Comparison of ENCODE assay signal across 8 cellular contexts in the genomic region with DNA sequence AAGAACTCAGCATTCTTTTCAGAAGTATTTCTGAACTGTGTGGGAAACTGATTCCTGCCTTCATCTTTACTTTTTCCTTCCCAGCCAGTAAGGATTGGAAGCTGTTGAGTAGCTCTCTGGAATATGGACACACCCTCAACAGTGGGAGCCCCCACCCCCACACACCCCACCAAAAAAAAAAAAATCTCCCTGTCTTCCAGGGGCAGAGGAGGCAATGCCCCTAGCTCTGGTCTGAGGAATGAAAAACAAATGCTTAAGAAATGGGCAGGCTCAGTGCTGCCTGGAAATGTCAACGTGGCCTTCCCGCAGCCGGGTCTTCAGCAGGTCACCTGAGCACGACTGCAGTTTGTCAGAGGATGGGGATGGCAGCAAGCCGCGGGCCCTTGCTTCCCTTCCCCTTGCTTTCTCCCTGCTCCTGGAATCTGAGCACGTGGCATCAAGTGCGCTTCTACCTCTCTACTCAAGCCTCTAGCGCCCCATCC. TPM values are rescaled to one million over a fixed set of nuclear protein-coding genes. Genes with fewer than 3 reads are reported as not detected.
DNase-seq lines count a peak whose midpoint lies in the region; ATAC-seq and TF ChIP-seq lines count a peak whose summit lies in the region.

No MANE protein-coding gene starts in this region.

- peak overlapping the region; percentile 75 to 80 for H3K4me3 ChIP-seq in ascending aorta
- H3K4me3 ChIP-seq in mesenchymal stem cell (ENCODE audit: insufficient read depth in 1 of 2, low read depth in 1 of 2, low read length in 2 of 2) = peak overlapping the region in 1 of 2 experiments; percentile 76

- 8% methylated on average over 9 of the region's 9 CpGs for WGBS in mesenchymal stem cell

- no peak overlapping the region for H2BK5ac ChIP-seq in mesenchymal stem cell (ENCODE audit: low read depth, low read length, poor library complexity, severe bottlenecking)

- H3K9ac ChIP-seq in mesenchymal stem cell (ENCODE audit: low read length) = peak overlapping the region; percentile 57

- H3K36me3 ChIP-seq in ascending aorta (peaks cover 9 to 16% of the 10 kb centered on the region in 2 donors), mesenchymal stem cell (ENCODE audit: control insufficient read depth in 1 of 2, insufficient read depth in 2 of 2, low read depth in 1 of 2, low read length in 2 of 2) (peaks cover 0 to 16% of the 10 kb centered on the region in 2 experiments)

- H3K9me3 ChIP-seq in ascending aorta (no peaks in the 10 kb centered on the region), mesenchymal stem cell (ENCODE audit: control insufficient read depth, low read length) (no peaks in the 10 kb centered on the region)

- intact Hi-C loops in ascending aorta (cut with DNase I) = loop anchor here (1.0 to 5.0 kb wide), 3 partner anchors 12 to 94 kb away; no protein-coding TSS in a partner anchor

- H3K27me3 ChIP-seq in ascending aorta = no peaks in the 10 kb centered on the region
- peaks cover 8 to 52% of the 10 kb centered on the region in 2 experiments for H3K27me3 ChIP-seq in mesenchymal stem cell (ENCODE audit: control insufficient read depth in 1 of 2, insufficient read depth in 1 of 2, low read length in 2 of 2)

- no peak overlapping the region for H2BK15ac ChIP-seq in mesenchymal stem cell (ENCODE audit: low read depth, poor library complexity, severe bottlenecking)

- H3K4me2 ChIP-seq in mesenchymal stem cell (ENCODE audit: low read length, poor library complexity, severe bottlenecking) = peak overlapping the region; percentile 56

- H3K14ac ChIP-seq in mesenchymal stem cell (ENCODE audit: low read length in 2 of 2) = no peak overlapping the region

- ATAC-seq in HG02938 (IDR thresholded peaks at IDR 0.05; ENCODE audit: unreplicated experiment) (peak; percentile 10), HG03432 (IDR thresholded peaks at IDR 0.05; ENCODE audit: unreplicated experiment) (no peak), HG02870 (IDR thresholded peaks at IDR 0.05; ENCODE audit: unreplicated experiment) (no peak)

- no peak overlapping the region for H2BK120ac ChIP-seq in mesenchymal stem cell (ENCODE audit: low read depth, low read length)

- H2AK5ac ChIP-seq in mesenchymal stem cell (ENCODE audit: low read length, severe bottlenecking) = no peak overlapping the region

- peak; percentile 66 for DNase-seq in NCI-H2107 treated with DMSO at 0.1 percent for 48 hours (lab: John Stamatoyannopoulos, UW; ENCODE audit: unreplicated experiment)
- DNase-seq in NCI-H2107 (lab: John Stamatoyannopoulos, UW) = no peak
- DNase-seq in ascending aorta (ENCODE audit: low spot score in 2 of 2) = peak in 1 of 2 donors; percentile 70
- no peak for DNase-seq in mesenchymal stem cell
- no peak for DNase-seq in stimulated activated CD4-positive, alpha-beta T cell treated with anti-CD3 and anti-CD28 coated beads, Interleukin-15, amount 100 ng/mL, for 24 hours

- H4K8ac ChIP-seq in mesenchymal stem cell (ENCODE audit: low read length) = peak overlapping the region; percentile 76

- no peak overlapping the region for H3K23ac ChIP-seq in mesenchymal stem cell (ENCODE audit: low read length in 2 of 2)

- H3K79me1 ChIP-seq in mesenchymal stem cell (replicated peaks; ENCODE audit: low read length, poor library complexity, severe bottlenecking) = no peaks in the 10 kb centered on the region

- peak overlapping the region; percentile 2 for H2AFZ ChIP-seq in mesenchymal stem cell (ENCODE audit: low read depth, low read length)

- TF ChIP-seq CTCF in ascending aorta (IDR thresholded peaks at IDR 0.05) = no peak

- H3K18ac ChIP-seq in mesenchymal stem cell (ENCODE audit: low read depth in 1 of 2, low read length in 2 of 2) = peak overlapping the region; percentile 29 to 52

- H2BK12ac ChIP-seq in mesenchymal stem cell (ENCODE audit: low read length in 2 of 2) = no peak overlapping the region

- peaks cover 10 to 26% of the 10 kb centered on the region in 2 donors for H3K4me1 ChIP-seq in ascending aorta
- H3K4me1 ChIP-seq in mesenchymal stem cell (ENCODE audit: control insufficient read depth, insufficient read depth, low read depth, low read length) = peaks cover 7% of the 10 kb centered on the region

- no peak overlapping the region for H3K4ac ChIP-seq in mesenchymal stem cell (ENCODE audit: low read depth in 1 of 2, low read length in 2 of 2)

- H3K27ac ChIP-seq in ascending aorta (peak overlapping the region; percentile 41 to 71), mesenchymal stem cell (ENCODE audit: low read length, poor library complexity, severe bottlenecking) (no peak overlapping the region)

- H4K91ac ChIP-seq in mesenchymal stem cell (ENCODE audit: low read length) = peak overlapping the region; percentile 41

RNA-seq across cellular contexts. Expression of a gene that starts 0.5 kb away (rescaled TPM):
- total RNA-seq in ascending aorta = 8.1 TPM
- polyA plus RNA-seq in mesenchymal stem cell (2013, experiment 1 of 2) = 1.0 TPM
- 0.97 TPM for polyA plus RNA-seq in mesenchymal stem cell (2013, experiment 2 of 2)

RNA-seq across cellular contexts. Expression of a gene that starts 14.6 kb away (rescaled TPM):
- total RNA-seq in ascending aorta = 0.43 TPM
- polyA plus RNA-seq in mesenchymal stem cell (2013, experiment 1 of 2) = 3.1 TPM
- polyA plus RNA-seq in mesenchymal stem cell (2013, experiment 2 of 2) = 3.3 TPM
